In genomic region chr1:203447598-203447997, GRCh38 we compare ENCODE assay signal across 12 cellular contexts. TPM values are rescaled to one million over a fixed set of nuclear protein-coding genes. Genes with fewer than 3 reads are reported as not detected.
"Had no signal": no experiment of that assay in that cellular context is flagged by ENCODE, and none has a peak within 500 bp of the region (broad histone marks: within the 10 kb centered on the region; RNA-seq: fewer than 3 reads in every experiment).

No MANE protein-coding gene starts in this region.

RNA-seq across cellular contexts. Expression of gene PRELP, which starts 28.0 kb away (rescaled TPM):
- total RNA-seq: activated B cell treated with CpG ODN at 0.5 μM for 24 hours; activated CD4-positive, alpha-beta memory T cell treated with anti-CD3 and anti-CD28 coated beads for 36 hours; activated naive CD4-positive, alpha-beta T cell treated with anti-CD3 and anti-CD28 coated beads for 36 hours; activated T-helper 1 cell treated with anti-CD3 and anti-CD28 coated beads, Interleukin-12 subunit alpha, Interleukin-12 subunit beta, Interleukin-2, Interleukin-4 antibody, amounts not matched to agents 30 ng/mL and 10 ng/mL and 1 ng/mL, durations not matched to agents 14 hours and 24 hours and 36 hours; OCI-LY7; PC-9 had no signal

RNA-seq across cellular contexts. Expression of gene OPTC, which starts 46.4 kb away (rescaled TPM):
- total RNA-seq: activated B cell treated with CpG ODN at 0.5 μM for 24 hours; activated CD4-positive, alpha-beta memory T cell treated with anti-CD3 and anti-CD28 coated beads for 36 hours; activated naive CD4-positive, alpha-beta T cell treated with anti-CD3 and anti-CD28 coated beads for 36 hours; activated naive CD4-positive, alpha-beta T cell treated with anti-CD3 and anti-CD28 coated beads, Interleukin-2, amount 50 U/mL, for 72 hours; activated T-cell treated with anti-CD3 and anti-CD28 coated beads, Interleukin-2, amount 50 U/mL, for 4 hours; activated T-helper 1 cell treated with anti-CD3 and anti-CD28 coated beads, Interleukin-12 subunit alpha, Interleukin-12 subunit beta, Interleukin-2, Interleukin-4 antibody, amounts not matched to agents 30 ng/mL and 10 ng/mL and 1 ng/mL, durations not matched to agents 14 hours and 24 hours and 36 hours; adrenal gland; LHCN-M2; OCI-LY7; PC-9; Right ventricle myocardium inferior; SK-MEL-5 had no signal
